ENCODE assay signal across 28 cellular contexts in genomic region chr14:94424371-94424770, GRCh38. TPM values are rescaled to one million over a fixed set of nuclear protein-coding genes. Genes with fewer than 3 reads are reported as not detected.
"Had no signal": no experiment of that assay in that cellular context is flagged by ENCODE, and none has a peak within 500 bp of the region (broad histone marks: within the 10 kb centered on the region; RNA-seq: fewer than 3 reads in every experiment).

No MANE protein-coding gene starts in this region.

- DNase-seq: effector memory CD8-positive, alpha-beta T cell; gastrocnemius medialis; heart right ventricle; immature natural killer cell; left cardiac atrium; left ventricle myocardium superior; mesenchymal stem cell; midbrain; naive B cell; psoas muscle; retina; stimulated activated CD4-positive, alpha-beta T cell treated with anti-CD3 and anti-CD28 coated beads, Interleukin-12 subunit alpha, Interleukin-12 subunit beta, amount 100 ng/mL, for 4 hours; stimulated activated naive CD4-positive, alpha-beta T cell; stomach; substantia nigra; upper lobe of left lung; uterus had no signal

- H3K4me3 Mint-ChIP-seq: effector memory CD8-positive, alpha-beta T cell; immature natural killer cell; naive B cell; nephron had no signal

- H3K36me3 ChIP-seq: esophagus muscularis mucosa, gastrocnemius medialis, heart right ventricle, stomach, thoracic aorta, upper lobe of left lung, uterus had no signal

- H3K9ac ChIP-seq: parathyroid adenoma had no signal

- H3K4me3 ChIP-seq: esophagus muscularis mucosa, gastrocnemius medialis, heart right ventricle, lung, psoas muscle, skin epidermis, stomach, thoracic aorta, upper lobe of left lung, uterus had no signal

- H3K27me3 ChIP-seq: gastrocnemius medialis, upper lobe of left lung, uterus had no signal

- H3K9me3 ChIP-seq: esophagus muscularis mucosa, gastrocnemius medialis, psoas muscle, thoracic aorta, upper lobe of left lung, uterus had no signal

- H2AFZ ChIP-seq: parathyroid adenoma had no signal

- H3K9me3 Mint-ChIP-seq: effector memory CD8-positive, alpha-beta T cell; immature natural killer cell had no signal

- H3K36me3 Mint-ChIP-seq: immature natural killer cell had no signal

- H3K79me2 ChIP-seq: parathyroid adenoma had no signal

- ATAC-seq: effector memory CD8-positive, alpha-beta T cell; gastrocnemius medialis; heart right ventricle; left cardiac atrium; left ventricle myocardium superior; psoas muscle; sciatic nerve had no signal

- H3K4me1 Mint-ChIP-seq: naive B cell, nephron had no signal

- H3K4me1 ChIP-seq: esophagus muscularis mucosa, gastrocnemius medialis, psoas muscle, stomach, upper lobe of left lung, uterus had no signal

- FAIRE-seq: keratinocyte had no signal

- H3K27ac ChIP-seq: epithelial cell of prostate, esophagus muscularis mucosa, gastrocnemius medialis, heart right ventricle, parathyroid adenoma, psoas muscle, skin epidermis, stomach, thoracic aorta, upper lobe of left lung, uterus had no signal

- H3K27ac Mint-ChIP-seq: effector memory CD8-positive, alpha-beta T cell; immature natural killer cell; nephron had no signal

RNA-seq across cellular contexts. Expression of gene SERPINA11, which starts 28.2 kb away (rescaled TPM):
- total RNA-seq: esophagus muscularis mucosa, fibroblast of villous mesenchyme, heart right ventricle, left cardiac atrium, left ventricle myocardium superior, omental fat pad, psoas muscle, sciatic nerve, stomach, thoracic aorta, upper lobe of left lung, uterus had no signal
- polyA plus RNA-seq: heart right ventricle, keratinocyte, psoas muscle had no signal

RNA-seq across cellular contexts. Expression of gene SERPINA1, which starts 36.0 kb away (rescaled TPM):
- total RNA-seq: fibroblast of villous mesenchyme had no signal

RNA-seq across cellular contexts. Expression of gene SERPINA9, which starts 51.6 kb away (rescaled TPM):
- total RNA-seq: esophagus muscularis mucosa, fibroblast of villous mesenchyme, gastrocnemius medialis, heart right ventricle, left cardiac atrium, left ventricle myocardium superior, lung, omental fat pad, psoas muscle, sciatic nerve, stomach, uterus had no signal
- polyA plus RNA-seq: heart right ventricle, immature natural killer cell, lung, psoas muscle had no signal

RNA-seq across cellular contexts. Expression of gene SERPINA2, which starts 57.9 kb away (rescaled TPM):
- total RNA-seq: esophagus muscularis mucosa, fibroblast of villous mesenchyme, gastrocnemius medialis, heart right ventricle, left cardiac atrium, left ventricle myocardium superior, lung, omental fat pad, psoas muscle, sciatic nerve, stomach, thoracic aorta, upper lobe of left lung, uterus had no signal
- polyA plus RNA-seq: heart right ventricle, immature natural killer cell, keratinocyte, psoas muscle, stomach had no signal
